ENCODE assay signal across 15 cellular contexts in genomic region chr12:49626169-49626835, GRCh38. TPM values are rescaled to one million over a fixed set of nuclear protein-coding genes. Genes with fewer than 3 reads are reported as not detected.
A peak's percentile ranks its signal among the peaks of the same experiment; 100 is the strongest.
DNase-seq lines count a peak whose midpoint lies in the region; ATAC-seq and TF ChIP-seq lines count a peak whose summit lies in the region.
"Had no signal": no experiment of that assay in that cellular context is flagged by ENCODE, and none has a peak within 500 bp of the region (broad histone marks: within the 10 kb centered on the region; RNA-seq: fewer than 3 reads in every experiment).

No MANE protein-coding gene starts in this region.

- peaks cover 27% of the 10 kb centered on the region for H3K4me1 Mint-ChIP-seq in activated CD4-positive, alpha-beta T cell treated with anti-CD3 and anti-CD28 coated beads for 36 hours
- H3K4me1 Mint-ChIP-seq in naive thymus-derived CD4-positive, alpha-beta T cell: peaks cover 12 to 23% (median 19%) of the 10 kb centered on the region in 7 donors
- H3K4me1 Mint-ChIP-seq in endothelial cell (ENCODE audit: unreplicated experiment): peaks cover 23% of the 10 kb centered on the region

- H3K36me3 ChIP-seq in HEK293 (ENCODE audit: control insufficient read depth in 2 of 2, insufficient read depth in 1 of 2, low read length in 2 of 2): no peaks in the 10 kb centered on the region
- H3K36me3 ChIP-seq in naive thymus-derived CD4-positive, alpha-beta T cell (ENCODE audit: control insufficient read depth in 2 of 3, insufficient read depth in 3 of 3, low read length in 3 of 3): no peaks in the 10 kb centered on the region

- no peak overlapping the region for H3K27ac ChIP-seq in HEK293 (ENCODE audit: extremely low read depth, low read depth, low read length)
- H3K27ac ChIP-seq in naive thymus-derived CD4-positive, alpha-beta T cell (ENCODE audit: low read depth, low read length): no peak overlapping the region
- H3K27ac ChIP-seq: A549, coronary artery had no signal

- peak; percentile 50 for DNase-seq in activated CD4-positive, alpha-beta T cell treated with anti-CD3 and anti-CD28 coated beads for 36 hours
- no peak for DNase-seq in activated CD4-positive, alpha-beta T cell treated with anti-CD3 and anti-CD28 coated beads for 1 hour
- peak; percentile 44 for DNase-seq in astrocyte of the hippocampus (ENCODE audit: low read depth, low spot score)
- peak in 5 of 9 donors; percentile 21 to 39 (median 26) for DNase-seq in naive thymus-derived CD4-positive, alpha-beta T cell
- no peak for DNase-seq in endothelial cell (ENCODE audit: low spot score)
- no peak for DNase-seq in DMS79 treated with DMSO at 0.1 percent for 48 hours (lab: John Stamatoyannopoulos, UW)
- DNase-seq: GF-D8, mucosa of descending colon, NCI-H1436 had no signal

- no peak overlapping the region for H3K27ac Mint-ChIP-seq in activated CD4-positive, alpha-beta T cell treated with anti-CD3 and anti-CD28 coated beads for 36 hours
- H3K27ac Mint-ChIP-seq in naive thymus-derived CD4-positive, alpha-beta T cell: no peak overlapping the region
- no peak overlapping the region for H3K27ac Mint-ChIP-seq in endothelial cell (ENCODE audit: unreplicated experiment)
- H3K27ac Mint-ChIP-seq: activated T-helper 2 cell treated with anti-CD3 and anti-CD28 coated beads, Interferon-gamma antibody, Interleukin-2, Interleukin-4, amounts not matched to agents 10 μg/mL and 5 μg/mL and 100 μg/mL, durations not matched to agents 14 hours and 24 hours and 36 hours had no signal

- peaks cover under 1% of the 10 kb centered on the region for H3K27me3 Mint-ChIP-seq in activated CD4-positive, alpha-beta T cell treated with anti-CD3 and anti-CD28 coated beads for 36 hours
- peaks cover 0 to 4% (median 0%) of the 10 kb centered on the region in 5 donors for H3K27me3 Mint-ChIP-seq in naive thymus-derived CD4-positive, alpha-beta T cell
- peaks cover 16% of the 10 kb centered on the region for H3K27me3 Mint-ChIP-seq in endothelial cell (ENCODE audit: unreplicated experiment)

- no peaks in the 10 kb centered on the region for H3K27me3 ChIP-seq in naive thymus-derived CD4-positive, alpha-beta T cell (ENCODE audit: control insufficient read depth in 2 of 2, insufficient read depth in 2 of 2, low read length in 2 of 2)
- H3K27me3 ChIP-seq: hepatocyte had no signal

- TF ChIP-seq CTCF in HEK293 (tag by site-specific recombination; IDR thresholded peaks at IDR 0.05) (no peak), endothelial cell (IDR thresholded peaks at IDR 0.05; ENCODE audit: unreplicated experiment) (no peak)

- no peak overlapping the region for H3K4me3 Mint-ChIP-seq in activated CD4-positive, alpha-beta T cell treated with anti-CD3 and anti-CD28 coated beads for 36 hours
- H3K4me3 Mint-ChIP-seq in naive thymus-derived CD4-positive, alpha-beta T cell: no peak overlapping the region
- no peak overlapping the region for H3K4me3 Mint-ChIP-seq in endothelial cell (ENCODE audit: unreplicated experiment)

- no peaks in the 10 kb centered on the region for H3K9me3 ChIP-seq in HEK293 (ENCODE audit: control insufficient read depth, insufficient read depth, low read depth, low read length)
- H3K9me3 ChIP-seq in naive thymus-derived CD4-positive, alpha-beta T cell (ENCODE audit: control insufficient read depth in 2 of 3, low read length in 3 of 3): no peaks in the 10 kb centered on the region
- H3K9me3 ChIP-seq: A549, mucosa of descending colon had no signal

- no peaks in the 10 kb centered on the region for H3K36me3 Mint-ChIP-seq in activated CD4-positive, alpha-beta T cell treated with anti-CD3 and anti-CD28 coated beads for 36 hours (ENCODE audit: low read depth)
- no peaks in the 10 kb centered on the region for H3K36me3 Mint-ChIP-seq in naive thymus-derived CD4-positive, alpha-beta T cell
- peaks cover 14% of the 10 kb centered on the region for H3K36me3 Mint-ChIP-seq in endothelial cell (ENCODE audit: low read depth, unreplicated experiment)

- POLR2A ChIA-PET in activated CD4-positive, alpha-beta T cell treated with anti-CD3 and anti-CD28 coated beads for 36 hours (lab: Charles Lee): no interaction called here
- POLR2A ChIA-PET in HEK293 (lab: Yijun Ruan, JAX): no interaction called here
- POLR2A ChIA-PET in naive thymus-derived CD4-positive, alpha-beta T cell (lab: Charles Lee): interaction anchor here (1.4 kb wide), 1 partner anchor 32 kb away, joined by 3 read pairs; no protein-coding TSS in a partner anchor

- H3K9me3 Mint-ChIP-seq in activated CD4-positive, alpha-beta T cell treated with anti-CD3 and anti-CD28 coated beads for 36 hours (ENCODE audit: low read depth): no peaks in the 10 kb centered on the region
- peaks cover 0 to 2% (median 0%) of the 10 kb centered on the region in 11 donors for H3K9me3 Mint-ChIP-seq in naive thymus-derived CD4-positive, alpha-beta T cell
- no peaks in the 10 kb centered on the region for H3K9me3 Mint-ChIP-seq in endothelial cell (ENCODE audit: unreplicated experiment)
- H3K9me3 Mint-ChIP-seq: activated T-helper 2 cell treated with anti-CD3 and anti-CD28 coated beads, Interferon-gamma antibody, Interleukin-2, Interleukin-4, amounts not matched to agents 10 μg/mL and 5 μg/mL and 100 μg/mL, durations not matched to agents 14 hours and 24 hours and 36 hours had no signal

- CTCF ChIA-PET in activated CD4-positive, alpha-beta T cell treated with anti-CD3 and anti-CD28 coated beads for 36 hours (lab: Charles Lee): interaction anchor here (0.6 to 4.2 kb wide), 9 partner anchors 11 to 269 kb away, joined by 3 to 29 read pairs (median 5); partner anchors contain the start of genes FAM186B and FMNL3
- CTCF ChIA-PET in HEK293 (lab: Yijun Ruan, JAX): no interaction called here
- CTCF ChIA-PET in naive thymus-derived CD4-positive, alpha-beta T cell (lab: Charles Lee): interaction anchor here (0.8 to 5.0 kb wide), 3 partner anchors 11 to 84 kb away, joined by 3 to 29 read pairs (median 4); no protein-coding TSS in a partner anchor

- no peaks in the 10 kb centered on the region for H3K4me1 ChIP-seq in HEK293 (ENCODE audit: control insufficient read depth, insufficient read depth, low read length)
- H3K4me1 ChIP-seq in naive thymus-derived CD4-positive, alpha-beta T cell (ENCODE audit: control insufficient read depth in 2 of 2, insufficient read depth in 2 of 2, low read length in 2 of 2): peaks cover 6 to 18% of the 10 kb centered on the region in 2 donors

- ATAC-seq in activated CD4-positive, alpha-beta T cell treated with anti-CD3 and anti-CD28 coated beads for 36 hours: peak; percentile 46
- peak; percentile 10 for ATAC-seq in naive thymus-derived CD4-positive, alpha-beta T cell
- no peak for ATAC-seq in HG03045 (IDR thresholded peaks at IDR 0.05; ENCODE audit: unreplicated experiment)
- ATAC-seq: A549, mucosa of descending colon had no signal

- no peak overlapping the region for H3K4me3 ChIP-seq in HEK293 (ENCODE audit: low read depth, low read length)
- no peak overlapping the region for H3K4me3 ChIP-seq in naive thymus-derived CD4-positive, alpha-beta T cell (ENCODE audit: low read length)
- H3K4me3 ChIP-seq: A549, coronary artery, hepatocyte, mucosa of descending colon had no signal

- intact Hi-C loops in activated CD4-positive, alpha-beta T cell treated with anti-CD3 and anti-CD28 coated beads for 36 hours (cut with DNase I, micrococcal nuclease): loop anchor here (1.0 to 5.0 kb wide), 2 partner anchors 18 to 126 kb away; no protein-coding TSS in a partner anchor
- intact Hi-C loops in naive thymus-derived CD4-positive, alpha-beta T cell (cut with micrococcal nuclease): loop anchor here in 1 of 2 donors (10.0 kb wide), 1 partner anchor 458 kb away; the partner anchor contains the start of gene SMARCD1

TF ChIP-seq in HEK293, 187 proteins besides CTCF, POLR2A, EP300 and RAD21:
- TF ChIP-seq ZNF366 (tag by site-specific recombination; conservative IDR thresholded peaks at IDR 0.05) (no peak), PATZ1 (tag by site-specific recombination; IDR thresholded peaks at IDR 0.05) (no peak), KLF1 (tag by site-specific recombination; IDR thresholded peaks at IDR 0.05) (no peak), EGR2 (tag by site-specific recombination; IDR thresholded peaks at IDR 0.05; ENCODE audit: low read depth) (peak; percentile 88), ZFHX2 (tag by site-specific recombination; conservative IDR thresholded peaks at IDR 0.05) (peak; percentile 80)

RNA-seq across cellular contexts. Expression of gene PRPF40B, which starts 2.9 kb away (rescaled TPM):
- 1 to 10 TPM; 6.9 to 8.1 TPM for total RNA-seq in activated CD4-positive, alpha-beta T cell treated with anti-CD3 and anti-CD28 coated beads for 36 hours
- 10 to 100 TPM in 4 of 5 experiments, 1 to 10 TPM in 1; 7.8 to 24.1 (median 12.1) TPM for total RNA-seq in naive thymus-derived CD4-positive, alpha-beta T cell
- 1 to 10 TPM; 2.0 to 4.2 TPM for polyA plus RNA-seq in naive thymus-derived CD4-positive, alpha-beta T cell
- 9.2 TPM for total RNA-seq in endothelial cell (ENCODE audit: unreplicated experiment)

RNA-seq across cellular contexts. Expression of gene FAM186B, which starts 20.9 kb away (rescaled TPM):
- total RNA-seq in activated CD4-positive, alpha-beta T cell treated with anti-CD3 and anti-CD28 coated beads for 36 hours: under 1 TPM; 0.05 to 0.07 TPM
- 1 to 10 TPM in 1 of 5 experiments, under 1 TPM in 4; 0.24 to 1.1 (median 0.51) TPM for total RNA-seq in naive thymus-derived CD4-positive, alpha-beta T cell
- polyA plus RNA-seq in naive thymus-derived CD4-positive, alpha-beta T cell: under 1 TPM; 0.13 to 0.26 TPM
- total RNA-seq in endothelial cell (ENCODE audit: unreplicated experiment): 1.9 TPM

RNA-seq across cellular contexts. Expression of gene MCRS1, which starts 58.4 kb away (rescaled TPM):
- total RNA-seq in activated CD4-positive, alpha-beta T cell treated with anti-CD3 and anti-CD28 coated beads for 36 hours: 10 to 100 TPM; 48.2 to 58.2 TPM
- total RNA-seq in naive thymus-derived CD4-positive, alpha-beta T cell: 10 to 100 TPM; 70.0 to 85.2 (median 71.4) TPM
- polyA plus RNA-seq in naive thymus-derived CD4-positive, alpha-beta T cell: 10 to 100 TPM; 55.5 to 61.6 TPM
- 60.8 TPM for total RNA-seq in endothelial cell (ENCODE audit: unreplicated experiment)

Comparison
In these comparisons a context has a peak if more than half of its experiments do, and no peak if none do; other contexts are left out.
1. DNase-seq: peak in activated CD4-positive, alpha-beta T cell treated with anti-CD3 and anti-CD28 coated beads for 36 hours (single experiment), astrocyte of the hippocampus (single experiment) and naive thymus-derived CD4-positive, alpha-beta T cell (5 of 9); none in activated CD4-positive, alpha-beta T cell treated with anti-CD3 and anti-CD28 coated beads for 1 hour (single experiment), endothelial cell (single experiment) and DMS79 treated with DMSO at 0.1 percent for 48 hours (single experiment).